8 cellular contexts compared by ENCODE assay signal in the genomic region with DNA sequence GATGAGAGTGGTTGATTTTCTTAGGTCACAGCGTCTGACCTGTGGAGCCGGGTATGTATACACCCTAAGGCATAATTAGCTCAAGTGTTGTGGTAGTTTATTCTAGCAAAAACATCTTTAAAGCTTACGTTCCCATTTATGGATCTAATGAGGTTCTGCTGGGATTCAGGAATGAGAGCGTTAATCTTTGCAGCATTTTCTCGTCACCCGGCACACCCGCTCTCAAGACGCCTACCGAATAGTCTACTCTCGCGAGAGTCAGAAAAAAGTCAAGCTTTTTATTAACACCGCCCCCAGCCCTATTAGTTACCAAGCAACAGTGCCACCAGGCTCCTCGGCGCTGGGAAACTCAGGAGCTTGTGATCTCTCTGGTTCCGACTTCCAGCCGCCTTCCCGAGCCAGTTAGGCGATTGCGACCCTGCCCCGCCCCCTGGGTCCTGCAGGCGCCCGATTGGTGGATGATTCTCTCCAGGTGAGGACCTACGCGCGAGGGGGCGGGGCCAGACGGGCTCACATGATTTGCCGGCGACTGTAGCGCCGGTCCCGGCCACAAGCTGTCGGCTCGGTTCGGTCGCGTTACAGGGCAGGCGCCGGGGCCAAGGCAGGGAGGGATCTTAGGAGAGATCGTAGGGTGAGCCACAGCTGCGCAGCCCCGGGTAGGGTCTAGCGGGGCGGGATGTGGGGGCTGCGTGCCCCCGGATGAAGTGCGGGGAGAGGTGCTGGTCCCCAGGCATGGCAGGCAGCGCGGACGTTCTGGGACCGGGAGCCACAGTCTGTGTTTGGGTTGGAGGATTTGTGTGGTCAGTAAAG. TPM values are rescaled to one million over a fixed set of nuclear protein-coding genes. Genes with fewer than 3 reads are reported as not detected.
A peak's percentile ranks its signal among the peaks of the same experiment; 100 is the strongest.
DNase-seq lines count a peak whose midpoint lies in the region; ATAC-seq and TF ChIP-seq lines count a peak whose summit lies in the region.

A gene (plus strand): TSS at position 540 of the 810 bp plus-strand sequence. CDS start 1,443 bp downstream, outside the sequence.

- H3K27ac ChIP-seq in Panc1 (ENCODE audit: low read length) (peak within 1 kb of the TSS; percentile 97), esophagus squamous epithelium (peak within 1 kb of the TSS; percentile 95 to 99 (median 96)), muscle layer of colon (ENCODE audit: low read depth, low read length) (peak within 1 kb of the TSS; percentile 88)

- peak in 3 of 4 donors; percentile 89 to 93 (median 90) for TF ChIP-seq POLR2A in esophagus squamous epithelium (IDR thresholded peaks at IDR 0.05)

- H3K4me1 ChIP-seq in Panc1 (ENCODE audit: control insufficient read depth, insufficient read depth, low read length) (peaks cover 19% of the 10 kb centered on the region), esophagus squamous epithelium (peaks cover 14 to 68% (median 29%) of the 10 kb centered on the region in 3 donors), muscle layer of colon (ENCODE audit: insufficient read depth, low read length) (peaks cover 19% of the 10 kb centered on the region)

- CTCF ChIA-PET in Panc1 (lab: Charles Lee) = interaction anchor here (0.6 to 1.3 kb wide), 2 partner anchors 341 to 352 kb away, joined by 4 to 6 read pairs; no protein-coding TSS in a partner anchor

- H3K27me3 ChIP-seq in Panc1 (ENCODE audit: control insufficient read depth, insufficient read depth, low read length) (no peaks in the 10 kb centered on the region), esophagus squamous epithelium (no peaks in the 10 kb centered on the region), muscle layer of colon (ENCODE audit: control insufficient read depth in 1 of 2, insufficient read depth in 2 of 2, low read length in 2 of 2) (no peaks in the 10 kb centered on the region)

- H3K9me3 ChIP-seq in Panc1 (ENCODE audit: control insufficient read depth, insufficient read depth, low read depth, low read length) (no peaks in the 10 kb centered on the region), esophagus squamous epithelium (no peaks in the 10 kb centered on the region), muscle layer of colon (ENCODE audit: low read length) (no peaks in the 10 kb centered on the region)

- peak; percentile 100 for DNase-seq in DMS153 treated with DMSO at 0.1 percent for 48 hours (lab: John Stamatoyannopoulos, UW; ENCODE audit: unreplicated experiment)
- peak; percentile 42 for DNase-seq in KG1 (lab: John Stamatoyannopoulos, UW)
- DNase-seq in Panc1 (ENCODE audit: low read depth, low spot score) = peak; percentile 93
- DNase-seq in activated T-helper 1 cell treated with anti-CD3 and anti-CD28 coated beads, Interleukin-2, amount 50 U/mL, for 16 hours (ENCODE audit: low read depth in 1 of 2, low spot score in 1 of 2) = peak; percentile 82 to 88
- DNase-seq in esophagus squamous epithelium (lab: John Stamatoyannopoulos, UW) = peak; percentile 89
- peak; percentile 97 for DNase-seq in stimulated activated CD8-positive, alpha-beta memory T cell treated with anti-CD3 and anti-CD28 coated beads, Interleukin-4, amount 100 ng/mL, for 48 hours

- H3K4me3 ChIP-seq in Panc1 (ENCODE audit: low read depth in 2 of 2, low read length in 2 of 2) (peak within 1 kb of the TSS; percentile 98 to 100), esophagus squamous epithelium (peak within 1 kb of the TSS; percentile 55 to 86 (median 72)), muscle layer of colon (ENCODE audit: low read depth in 1 of 2, low read length in 2 of 2) (peak within 1 kb of the TSS; percentile 67 to 76)

- H3K36me3 ChIP-seq in Panc1 (ENCODE audit: control insufficient read depth, insufficient read depth, low read length) = peaks cover 17% of the 10 kb centered on the region
- H3K36me3 ChIP-seq in esophagus squamous epithelium = peaks cover 0 to 17% (median 6%) of the 10 kb centered on the region in 3 donors
- H3K36me3 ChIP-seq in muscle layer of colon (ENCODE audit: insufficient read depth, low read length) = peaks cover 16% of the 10 kb centered on the region

- peak; percentile 72 for ATAC-seq in GM21576 (IDR thresholded peaks at IDR 0.05; ENCODE audit: unreplicated experiment)
- peak; percentile 92 for ATAC-seq in Panc1

- POLR2A ChIA-PET in Panc1 (lab: Charles Lee) = interaction anchor here (0.6 to 0.8 kb wide), 4 partner anchors 9 to 607 kb away, joined by 3 read pairs; no protein-coding TSS in a partner anchor

- intact Hi-C loops in Panc1 (cut with micrococcal nuclease; ENCODE audit: unreplicated experiment) (no loop called here), esophagus squamous epithelium (cut with DNase I) (no loop called here)

- H3K9ac ChIP-seq in muscle layer of colon (ENCODE audit: low read length) = peak within 1 kb of the TSS; percentile 63

- in situ Hi-C loops in Panc1 (cut with HindIII; ENCODE audit: low pct_unique_long_range_greater_than_20kb, low sequenced_read_pairs) = no loop called here

- 1 to 2% methylated on average over 13 to 15 of the region's 51 CpGs for WGBS in esophagus squamous epithelium, 2 donors

- TF ChIP-seq CTCF in Panc1 (IDR thresholded peaks at IDR 0.05) = no peak
- TF ChIP-seq CTCF in esophagus squamous epithelium (IDR thresholded peaks at IDR 0.05) = peak in 5 of 6 experiments; percentile 16 to 59 (median 42)

- no TSS peak for BruUV-seq in Panc1 (replicated peaks; lab: Mats Ljungman, UMichigan)

RNA-seq across cellular contexts. Expression of the gene that starts here (rescaled TPM):
- total RNA-seq in Panc1 (2021; ENCODE audit: unreplicated experiment) (35.6 TPM), esophagus squamous epithelium (10 to 100 TPM in 3 of 4 donors, 1 to 10 TPM in 1; 9.4 to 28.7 (median 12.3) TPM)
- 12.0 TPM for polyA plus RNA-seq in Panc1 (2012; ENCODE audit: insufficient read length)

Comparison
In these comparisons a context has a peak if more than half of its experiments do, and no peak if none do; other contexts are left out.
1. Peak in every context shown above with its lines: DNase-seq, ATAC-seq, H3K4me3 ChIP-seq and H3K27ac ChIP-seq.
2. DNase-seq: peak in every context shown above with its lines; median percentile 100 in DMS153 treated with DMSO at 0.1 percent for 48 hours; 97 in stimulated activated CD8-positive, alpha-beta memory T cell treated with anti-CD3 and anti-CD28 coated beads, Interleukin-4, amount 100 ng/mL, for 48 hours; 93 in Panc1; 89 in esophagus squamous epithelium; 85 in activated T-helper 1 cell treated with anti-CD3 and anti-CD28 coated beads, Interleukin-2, amount 50 U/mL, for 16 hours; 42 in KG1.